19 cellular contexts compared by ENCODE assay signal in the genomic region with DNA sequence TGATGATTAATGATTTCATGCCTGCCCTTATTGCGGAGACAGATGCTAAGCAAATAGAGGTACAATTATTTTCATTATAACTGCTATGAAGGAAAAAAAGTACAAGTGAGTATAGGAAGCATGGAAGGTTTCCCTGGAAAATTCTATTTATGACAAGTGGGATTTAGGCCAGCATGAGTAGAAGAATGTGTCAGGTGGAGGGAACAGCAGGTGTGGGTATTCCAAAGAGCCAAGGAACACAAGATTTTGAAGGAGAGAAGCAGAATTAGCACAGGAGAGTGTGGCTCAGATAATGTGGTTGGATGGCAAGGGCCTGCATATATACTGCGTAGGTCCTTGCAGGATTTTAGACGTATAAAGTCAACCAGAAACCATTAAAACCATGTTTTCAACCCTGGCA. TPM values are rescaled to one million over a fixed set of nuclear protein-coding genes. Genes with fewer than 3 reads are reported as not detected.
DNase-seq lines count a peak whose midpoint lies in the region; ATAC-seq, FAIRE-seq and TF ChIP-seq lines count a peak whose summit lies in the region.
"Had no signal": no experiment of that assay in that cellular context is flagged by ENCODE, and none has a peak within 500 bp of the region (broad histone marks: within the 10 kb centered on the region; RNA-seq: fewer than 3 reads in every experiment).

No MANE protein-coding gene starts in this region.

- H3K4me3 ChIP-seq in ACC112 (ENCODE audit: low read depth, low read length) (no peak overlapping the region), GM23338 (no peak overlapping the region), pancreas (no peak overlapping the region)

- H3K27ac ChIP-seq in ACC112 (ENCODE audit: low read depth, low read length) (0 out of 2 replicates have a peak overlapping the region, but pooled peaks have one; percentile 92), GM23338 (ENCODE audit: low read depth) (no peak overlapping the region), pancreas (no peak overlapping the region)

- no peaks in the 10 kb centered on the region for H3K9me3 ChIP-seq in pancreas

- no peak for ATAC-seq in GM23338
- ATAC-seq in GM21529 (IDR thresholded peaks at IDR 0.05; ENCODE audit: unreplicated experiment), result no peak
- no peak for ATAC-seq in pancreas

- H3K79me2 ChIP-seq in ACC112 (ENCODE audit: control insufficient read depth, insufficient read depth, low read length, unreplicated experiment) (no peaks in the 10 kb centered on the region), GM23338 (replicated peaks; ENCODE audit: insufficient read depth) (no peaks in the 10 kb centered on the region)

- no peaks in the 10 kb centered on the region for H4K20me1 ChIP-seq in GM23338 (replicated peaks; ENCODE audit: insufficient read depth)

- H3K4me3 Mint-ChIP-seq in immature natural killer cell (peak overlapping the region in 4 of 5 donors; percentile 8 to 46 (median 36)), GM23338 (no peak overlapping the region)

- WGBS in pancreas, 2 donors, result 75 to 80% methylated on average over 3 of the region's 3 CpGs

- H2AFZ ChIP-seq in ACC112 (ENCODE audit: low read length, unreplicated experiment) (no peak overlapping the region), GM23338 (no peak overlapping the region)

- no peaks in the 10 kb centered on the region for H3K9me3 Mint-ChIP-seq in immature natural killer cell
- no peaks in the 10 kb centered on the region for H3K9me3 Mint-ChIP-seq in GM23338
- H3K9me3 Mint-ChIP-seq: CD4-positive, alpha-beta memory T cell had no signal

- H3K27ac Mint-ChIP-seq in immature natural killer cell, result peak overlapping the region in 4 of 6 donors; percentile 18 to 83 (median 44)
- H3K27ac Mint-ChIP-seq in GM23338, result no peak overlapping the region

- intact Hi-C loops in pancreas (cut with DNase I), result no loop called here

- no peak for FAIRE-seq in pancreas (lab: Jason Lieb, UNC)
- FAIRE-seq: GM12891, GM18507, H1 had no signal

- H3K4me2 ChIP-seq in GM23338, result no peak overlapping the region

- peaks cover 66 to 83% of the 10 kb centered on the region in 2 donors for H3K4me1 Mint-ChIP-seq in immature natural killer cell
- peaks cover 23% of the 10 kb centered on the region for H3K4me1 Mint-ChIP-seq in GM23338

- H3K36me3 Mint-ChIP-seq in immature natural killer cell (peaks cover 6 to 10% (median 6%) of the 10 kb centered on the region in 3 donors), GM23338 (ENCODE audit: low read depth) (no peaks in the 10 kb centered on the region)
- H3K36me3 Mint-ChIP-seq: CD4-positive, alpha-beta memory T cell had no signal

- H3K4me1 ChIP-seq in ACC112 (ENCODE audit: control insufficient read depth, insufficient read depth, low read length, unreplicated experiment), result peaks cover 40% of the 10 kb centered on the region
- H3K4me1 ChIP-seq in GM23338 (ENCODE audit: insufficient read depth), result peaks cover 21% of the 10 kb centered on the region
- peaks cover 0 to 7% (median 0%) of the 10 kb centered on the region in 3 donors for H3K4me1 ChIP-seq in pancreas

- 0 out of 2 replicates have a peak, but pooled peaks cover 9% of the 10 kb centered on the region for H3K9me2 ChIP-seq in GM23338 (ENCODE audit: insufficient read depth)

- in situ Hi-C loops in G401 (cut with HindIII; ENCODE audit: low sequenced_read_pairs) (no loop called here), ACHN (cut with HindIII; ENCODE audit: low pct_ligation_motif_present, low pct_unique_long_range_greater_than_20kb, low sequenced_read_pairs) (loop anchor here (25.0 kb wide), 1 partner anchor 569 kb away; no protein-coding TSS in a partner anchor)

- H3K36me3 ChIP-seq in ACC112 (ENCODE audit: insufficient read depth, low read length) (no peaks in the 10 kb centered on the region), GM23338 (ENCODE audit: insufficient read depth) (no peaks in the 10 kb centered on the region), pancreas (no peaks in the 10 kb centered on the region)

- TF ChIP-seq CTCF in GM23338 (conservative IDR thresholded peaks at IDR 0.05; ENCODE audit: low read depth in 2 of 2) (no peak), pancreas (IDR thresholded peaks at IDR 0.05) (no peak)

- H3K27me3 Mint-ChIP-seq in immature natural killer cell (ENCODE audit: low read depth in 3 of 3) (no peaks in the 10 kb centered on the region), GM23338 (ENCODE audit: insufficient read depth, low read depth, poor library complexity) (peaks cover 1% of the 10 kb centered on the region)

- H3F3A ChIP-seq in GM23338 (replicated peaks; ENCODE audit: low read depth), result no peaks in the 10 kb centered on the region

- DNase-seq in G401 (ENCODE audit: low spot score), result peak; percentile 63
- DNase-seq in NCI-H69 (lab: John Stamatoyannopoulos, UW), result peak; percentile 78
- no peak for DNase-seq in immature natural killer cell
- no peak for DNase-seq in ACHN
- DNase-seq in GM23338 (ENCODE audit: low spot score), result no peak
- DNase-seq in pancreas, result no peak
- DNase-seq: Calu3; CD4-positive, alpha-beta memory T cell; COR-L47; DMS53; EL; GF-D8; H7; HCEC 1CT had no signal

- H3K27me3 ChIP-seq in ACC112 (ENCODE audit: insufficient read depth, low read length) (no peaks in the 10 kb centered on the region), GM23338 (ENCODE audit: insufficient read depth) (no peaks in the 10 kb centered on the region), pancreas (no peaks in the 10 kb centered on the region)

TF ChIP-seq in GM23338, 12 proteins besides CTCF, POLR2A, EP300 and RAD21 (continues in another document):
- TF ChIP-seq, protein P1, sequence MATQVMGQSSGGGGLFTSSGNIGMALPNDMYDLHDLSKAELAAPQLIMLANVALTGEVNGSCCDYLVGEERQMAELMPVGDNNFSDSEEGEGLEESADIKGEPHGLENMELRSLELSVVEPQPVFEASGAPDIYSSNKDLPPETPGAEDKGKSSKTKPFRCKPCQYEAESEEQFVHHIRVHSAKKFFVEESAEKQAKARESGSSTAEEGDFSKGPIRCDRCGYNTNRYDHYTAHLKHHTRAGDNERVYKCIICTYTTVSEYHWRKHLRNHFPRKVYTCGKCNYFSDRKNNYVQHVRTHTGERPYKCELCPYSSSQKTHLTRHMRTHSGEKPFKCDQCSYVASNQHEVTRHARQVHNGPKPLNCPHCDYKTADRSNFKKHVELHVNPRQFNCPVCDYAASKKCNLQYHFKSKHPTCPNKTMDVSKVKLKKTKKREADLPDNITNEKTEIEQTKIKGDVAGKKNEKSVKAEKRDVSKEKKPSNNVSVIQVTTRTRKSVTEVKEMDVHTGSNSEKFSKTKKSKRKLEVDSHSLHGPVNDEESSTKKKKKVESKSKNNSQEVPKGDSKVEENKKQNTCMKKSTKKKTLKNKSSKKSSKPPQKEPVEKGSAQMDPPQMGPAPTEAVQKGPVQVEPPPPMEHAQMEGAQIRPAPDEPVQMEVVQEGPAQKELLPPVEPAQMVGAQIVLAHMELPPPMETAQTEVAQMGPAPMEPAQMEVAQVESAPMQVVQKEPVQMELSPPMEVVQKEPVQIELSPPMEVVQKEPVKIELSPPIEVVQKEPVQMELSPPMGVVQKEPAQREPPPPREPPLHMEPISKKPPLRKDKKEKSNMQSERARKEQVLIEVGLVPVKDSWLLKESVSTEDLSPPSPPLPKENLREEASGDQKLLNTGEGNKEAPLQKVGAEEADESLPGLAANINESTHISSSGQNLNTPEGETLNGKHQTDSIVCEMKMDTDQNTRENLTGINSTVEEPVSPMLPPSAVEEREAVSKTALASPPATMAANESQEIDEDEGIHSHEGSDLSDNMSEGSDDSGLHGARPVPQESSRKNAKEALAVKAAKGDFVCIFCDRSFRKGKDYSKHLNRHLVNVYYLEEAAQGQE (IDR thresholded peaks at IDR 0.05; ENCODE audit: unreplicated experiment), result no peak
- TF ChIP-seq STAT1 (IDR thresholded peaks at IDR 0.05; ENCODE audit: unreplicated experiment) (no peak), EZH2 (IDR thresholded peaks at IDR 0.05; ENCODE audit: low read depth, unreplicated experiment) (no peak), ZNF331 (CRISPR knock-in tag; IDR thresholded peaks at IDR 0.05; ENCODE audit: low read depth) (no peak), NANOG (IDR thresholded peaks at IDR 0.05; ENCODE audit: borderline replicate concordance) (no peak), JUNB (IDR thresholded peaks at IDR 0.05; ENCODE audit: unreplicated experiment) (no peak), CREB1 (CRISPR knock-in tag; IDR thresholded peaks at IDR 0.05; ENCODE audit: low read depth) (no peak)

RNA-seq across cellular contexts. Expression of a gene that starts 11.4 kb away (rescaled TPM):
- not detected in 2 replicates for total RNA-seq in G401 (2014; rRNA removed; shearing (Covaris generic))
- polyA plus RNA-seq in immature natural killer cell (10 to 100 TPM; 11.0 to 20.4 (median 12.6) TPM), GM23338 (2016; fragmentation: Nextera tagmentation; extraction: Ambion mirVana) (10.0 and 14.9 TPM in 2 replicates), pancreas (1 to 10 TPM; 4.5 to 5.4 TPM)
- 20.6 and 20.7 TPM in 2 replicates for total RNA-seq in GM23338 (2014; rRNA removed; shearing (Covaris generic))
- total RNA-seq in pancreas, result 10 to 100 TPM; 12.8 to 18.7 (median 14.6) TPM

Comparison
In these comparisons a context has a peak if more than half of its experiments do, and no peak if none do; other contexts are left out.
1. DNase-seq: peak in G401 (single experiment) and NCI-H69 (single experiment); none in immature natural killer cell (0 of 3), ACHN (single experiment), GM23338 (single experiment) and pancreas (0 of 6).
2. RNA of a gene that starts 11.4 kb away (total RNA-seq): 20.6 to 20.7 TPM in GM23338 and 12.8 to 18.7 TPM in pancreas; not detected in G401; every median in the first group is over 10 times any median in the second.